In genomic region chr7:100465702-100466311, GRCh38 we compare ENCODE assay signal across 8 cellular contexts. TPM values are rescaled to one million over a fixed set of nuclear protein-coding genes. Genes with fewer than 3 reads are reported as not detected.
A peak's percentile ranks its signal among the peaks of the same experiment; 100 is the strongest.
DNase-seq lines count a peak whose midpoint lies in the region; ATAC-seq and TF ChIP-seq lines count a peak whose summit lies in the region.

No MANE protein-coding gene starts in this region.

- H3K4me1 ChIP-seq in Panc1 (ENCODE audit: control insufficient read depth, insufficient read depth, low read length): peaks cover 12% of the 10 kb centered on the region

- DNase-seq in AG10803 (ENCODE audit: low read depth) (peak; percentile 72), HCEC 1CT (peak; percentile 72), Panc1 (ENCODE audit: low read depth, low spot score) (no peak), epithelial cell of esophagus (ENCODE audit: low read depth) (peak; percentile 51), mucosa of gallbladder (ENCODE audit: low spot score) (peak; percentile 73), ureter (ENCODE audit: low spot score) (no peak)

- H3K4me3 ChIP-seq in AG10803 (ENCODE audit: low read length) (no peak overlapping the region), Panc1 (ENCODE audit: low read depth in 2 of 2, low read length in 2 of 2) (no peak overlapping the region), epithelial cell of esophagus (ENCODE audit: low read length) (no peak overlapping the region)

- TF ChIP-seq CTCF in AG10803 (conservative IDR thresholded peaks at IDR 0.05; ENCODE audit: low read length): peak; percentile 68
- peak; percentile 76 for TF ChIP-seq CTCF in Panc1 (IDR thresholded peaks at IDR 0.05)
- TF ChIP-seq CTCF in epithelial cell of esophagus (IDR thresholded peaks at IDR 0.05; ENCODE audit: insufficient read depth, low read depth, low read length, missing control alignments): peak; percentile 63

- no TSS peak for BruUV-seq in Panc1 (replicated peaks; lab: Mats Ljungman, UMichigan)

- in situ Hi-C loops in Panc1 (cut with HindIII; ENCODE audit: low pct_unique_long_range_greater_than_20kb, low sequenced_read_pairs): no loop called here

- no peaks in the 10 kb centered on the region for H3K27me3 ChIP-seq in Panc1 (ENCODE audit: control insufficient read depth, insufficient read depth, low read length)

- H3K36me3 ChIP-seq in Panc1 (ENCODE audit: control insufficient read depth, insufficient read depth, low read length): no peaks in the 10 kb centered on the region

- intact Hi-C loops in Panc1 (cut with micrococcal nuclease; ENCODE audit: unreplicated experiment): no loop called here

- POLR2A ChIA-PET in Panc1 (lab: Charles Lee): interaction anchor here (0.7 kb wide), 3 partner anchors 31 to 76 kb away, joined by 3 to 4 read pairs (median 4); partner anchors contain the start of gene ZCWPW1

- H3K27ac ChIP-seq in Panc1 (ENCODE audit: low read length): no peak overlapping the region

- CTCF ChIA-PET in Panc1 (lab: Charles Lee): interaction anchor here (0.5 to 1.0 kb wide), 5 partner anchors 19 to 227 kb away, joined by 3 to 9 read pairs (median 4); no protein-coding TSS in a partner anchor

- no peaks in the 10 kb centered on the region for H3K9me3 ChIP-seq in Panc1 (ENCODE audit: control insufficient read depth, insufficient read depth, low read depth, low read length)

- ATAC-seq in Panc1 (peak; percentile 78), HG03571 (IDR thresholded peaks at IDR 0.05; ENCODE audit: unreplicated experiment) (no peak), GM21515 (IDR thresholded peaks at IDR 0.05; ENCODE audit: unreplicated experiment) (no peak)

RNA-seq across cellular contexts. Expression of gene SPACDR, which starts 1.7 kb away (rescaled TPM):
- total RNA-seq in Panc1 (2021; ENCODE audit: unreplicated experiment) (1.5 TPM), mucosa of gallbladder (1.2 TPM), ureter (not detected)
- 2.5 TPM for polyA plus RNA-seq in Panc1 (2012; ENCODE audit: insufficient read length)

RNA-seq across cellular contexts. Expression of gene TSC22D4, which starts 13.2 kb away (rescaled TPM):
- total RNA-seq in Panc1 (2021; ENCODE audit: unreplicated experiment): 82.6 TPM
- polyA plus RNA-seq in Panc1 (2012; ENCODE audit: insufficient read length): 73.5 TPM
- 78.2 TPM for total RNA-seq in mucosa of gallbladder
- total RNA-seq in ureter: 42.9 TPM

RNA-seq across cellular contexts. Expression of gene NYAP1, which starts 17.9 kb away (rescaled TPM):
- total RNA-seq in Panc1 (2021; ENCODE audit: unreplicated experiment): 4.0 TPM
- 6.5 TPM for polyA plus RNA-seq in Panc1 (2012; ENCODE audit: insufficient read length)
- 1.2 TPM for total RNA-seq in mucosa of gallbladder
- 0.68 TPM for total RNA-seq in ureter

RNA-seq across cellular contexts. Expression of gene PPP1R35, which starts 29.5 kb away (rescaled TPM):
- 74.4 TPM for total RNA-seq in Panc1 (2021; ENCODE audit: unreplicated experiment)
- 63.9 TPM for polyA plus RNA-seq in Panc1 (2012; ENCODE audit: insufficient read length)
- total RNA-seq in mucosa of gallbladder: 36.3 TPM
- 32.4 TPM for total RNA-seq in ureter

RNA-seq across cellular contexts. Expression of gene MEPCE, which starts 36.2 kb away (rescaled TPM):
- total RNA-seq in Panc1 (2021; ENCODE audit: unreplicated experiment) (72.1 TPM), mucosa of gallbladder (40.5 TPM), ureter (33.7 TPM)
- 77.1 TPM for polyA plus RNA-seq in Panc1 (2012; ENCODE audit: insufficient read length)

Comparison
In these comparisons a context has a peak if more than half of its experiments do, and no peak if none do; other contexts are left out.
1. DNase-seq: peak in AG10803 (single experiment), HCEC 1CT (single experiment), epithelial cell of esophagus (single experiment) and mucosa of gallbladder (single experiment); none in Panc1 (single experiment) and ureter (single experiment).
2. Peak in every context shown above with its lines, with median percentiles within 50 percentile points of each other: CTCF ChIP-seq.